ENCODE assay signal across 32 cellular contexts in genomic region chr3:54706783-54707182, GRCh38.
"Had no signal": no experiment of that assay in that cellular context is flagged by ENCODE, and none has a peak within 500 bp of the region (broad histone marks: within the 10 kb centered on the region; RNA-seq: fewer than 3 reads in every experiment).

No MANE protein-coding gene starts in this region.

- H3K4me3 Mint-ChIP-seq: activated CD4-positive, alpha-beta memory T cell treated with anti-CD3 and anti-CD28 coated beads, Interleukin-2, amount 10 ng/mL, durations not matched to agents 7 days and 5 days; activated CD4-positive, alpha-beta T cell treated with anti-CD3 and anti-CD28 coated beads, Interleukin-2, amount 10 ng/mL, durations not matched to agents 24 days and 14 days; activated T-cell treated with anti-CD3 and anti-CD28 coated beads, Interleukin-2, amount 50 U/mL, for 4 hours; activated T-helper 17 cell treated with anti-CD3 and anti-CD28 coated beads, Interleukin-2, amount 50 U/mL, for 72 hours; central memory CD8-positive, alpha-beta T cell; immature natural killer cell; naive thymus-derived CD8-positive, alpha-beta T cell; T-helper 17 cell had no signal

- DNase-seq: activated CD4-positive, alpha-beta memory T cell treated with anti-CD3 and anti-CD28 coated beads, Interleukin-2, amount 10 ng/mL, durations not matched to agents 7 days and 5 days; activated CD4-positive, alpha-beta T cell treated with anti-CD3 and anti-CD28 coated beads, Interleukin-2, amount 10 ng/mL, durations not matched to agents 24 days and 14 days; activated CD4-positive, CD25-positive, alpha-beta regulatory T cell treated with anti-CD3 and anti-CD28 coated beads, Interleukin-2, amount 50 U/mL, for 72 hours; activated CD8-positive, alpha-beta memory T cell treated with anti-CD3 and anti-CD28 coated beads, Interleukin-2, amount 50 U/mL, for 48 hours; activated gamma-delta T cell treated with Interleukin-2 at 50 U/mL for 16 hours; activated naive CD4-positive, alpha-beta T cell treated with anti-CD3 and anti-CD28 coated beads, Interleukin-2, amount 50 U/mL, for 16 hours; activated T-cell treated with anti-CD3 and anti-CD28 coated beads, Interleukin-2, amount 50 U/mL, for 4 hours; amniotic stem cell; colonic mucosa; effector memory CD4-positive, alpha-beta T cell; erythroblast; head of caudate nucleus; hypothalamus; immature natural killer cell; left lung; lower lobe of right lung; mesenchymal stem cell; naive thymus-derived CD8-positive, alpha-beta T cell; posterior cingulate gyrus; right cardiac atrium; spleen; stimulated activated naive CD4-positive, alpha-beta T cell; T-helper 17 cell; T1000; tibial artery; upper lobe of right lung had no signal

- ATAC-seq: activated T-cell treated with anti-CD3 and anti-CD28 coated beads, Interleukin-2, amount 50 U/mL, for 4 hours; activated T-helper 17 cell treated with anti-CD3 and anti-CD28 coated beads, Interleukin-2, amount 50 U/mL, for 72 hours; gastroesophageal sphincter; left lung; lower lobe of right lung; naive thymus-derived CD8-positive, alpha-beta T cell; right cardiac atrium; T-helper 17 cell; upper lobe of right lung had no signal

- H3K27ac ChIP-seq: colonic mucosa, gastroesophageal sphincter, left lung, lower lobe of right lung, spleen, suprapubic skin, tibial artery, upper lobe of right lung had no signal

- H3K4me1 ChIP-seq: colonic mucosa, gastroesophageal sphincter, left lung, lower lobe of right lung, spleen, suprapubic skin, tibial artery, upper lobe of right lung had no signal

- H3K9me3 ChIP-seq: colonic mucosa, gastroesophageal sphincter, left lung, lower lobe of right lung, spleen, suprapubic skin, tibial artery, upper lobe of right lung had no signal

- H3K27me3 ChIP-seq: colonic mucosa, gastroesophageal sphincter, left lung, spleen, suprapubic skin, tibial artery, upper lobe of right lung had no signal

- H3K4me1 Mint-ChIP-seq: activated CD4-positive, alpha-beta memory T cell treated with anti-CD3 and anti-CD28 coated beads, Interleukin-2, amount 10 ng/mL, durations not matched to agents 7 days and 5 days; activated CD4-positive, alpha-beta T cell treated with anti-CD3 and anti-CD28 coated beads, Interleukin-2, amount 10 ng/mL, durations not matched to agents 24 days and 14 days; activated T-helper 17 cell treated with anti-CD3 and anti-CD28 coated beads, Interleukin-2, amount 50 U/mL, for 72 hours; central memory CD8-positive, alpha-beta T cell; immature natural killer cell; naive thymus-derived CD8-positive, alpha-beta T cell; T-helper 17 cell had no signal

- H3K27ac Mint-ChIP-seq: activated CD4-positive, alpha-beta memory T cell treated with anti-CD3 and anti-CD28 coated beads, Interleukin-2, amount 10 ng/mL, durations not matched to agents 7 days and 5 days; activated CD4-positive, alpha-beta T cell treated with anti-CD3 and anti-CD28 coated beads, Interleukin-2, amount 10 ng/mL, durations not matched to agents 24 days and 14 days; activated T-helper 17 cell treated with anti-CD3 and anti-CD28 coated beads, Interleukin-2, amount 50 U/mL, for 72 hours; immature natural killer cell; naive thymus-derived CD8-positive, alpha-beta T cell; T-helper 17 cell had no signal

- H3K4me3 ChIP-seq: colonic mucosa, gastroesophageal sphincter, left lung, lower lobe of right lung, spleen, suprapubic skin, tibial artery, upper lobe of right lung had no signal

- H3K27me3 Mint-ChIP-seq: activated CD4-positive, alpha-beta memory T cell treated with anti-CD3 and anti-CD28 coated beads, Interleukin-2, amount 10 ng/mL, durations not matched to agents 7 days and 5 days; activated CD4-positive, alpha-beta T cell treated with anti-CD3 and anti-CD28 coated beads, Interleukin-2, amount 10 ng/mL, durations not matched to agents 24 days and 14 days; activated T-helper 17 cell treated with anti-CD3 and anti-CD28 coated beads, Interleukin-2, amount 50 U/mL, for 72 hours; central memory CD8-positive, alpha-beta T cell; T-helper 17 cell had no signal

- H3K36me3 ChIP-seq: colonic mucosa, gastroesophageal sphincter, left lung, lower lobe of right lung, spleen, suprapubic skin, tibial artery, upper lobe of right lung had no signal

- H3K9me3 Mint-ChIP-seq: activated CD4-positive, alpha-beta memory T cell treated with anti-CD3 and anti-CD28 coated beads, Interleukin-2, amount 10 ng/mL, durations not matched to agents 7 days and 5 days; activated T-cell treated with anti-CD3 and anti-CD28 coated beads, Interleukin-2, amount 50 U/mL, for 4 hours had no signal

- FAIRE-seq: astrocyte, bronchial epithelial cell had no signal

- H3K36me3 Mint-ChIP-seq: immature natural killer cell; naive thymus-derived CD8-positive, alpha-beta T cell had no signal
